16 cellular contexts compared by ENCODE assay signal in the genomic region with DNA sequence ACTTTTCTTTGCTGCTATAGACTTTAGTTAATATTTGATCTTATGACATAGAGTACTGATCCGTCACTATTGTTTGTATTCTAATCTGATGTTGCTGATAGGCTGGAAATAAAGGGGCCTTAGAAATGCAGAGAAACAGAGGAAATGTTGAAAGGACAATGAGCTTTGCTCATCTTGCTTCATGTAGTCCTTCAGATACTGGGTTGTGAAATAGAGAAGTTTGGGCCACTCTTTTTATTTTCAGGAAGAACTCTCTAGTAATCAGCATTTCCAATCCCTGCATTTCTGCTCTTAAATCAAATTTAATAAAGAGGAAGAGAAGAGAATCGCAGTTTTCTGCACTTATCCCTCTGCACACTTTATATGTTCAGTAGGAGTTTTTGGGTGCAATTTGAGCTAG.
DNase-seq lines count a peak whose midpoint lies in the region; ATAC-seq and TF ChIP-seq lines count a peak whose summit lies in the region.
"Had no signal": no experiment of that assay in that cellular context is flagged by ENCODE, and none has a peak within 500 bp of the region (broad histone marks: within the 10 kb centered on the region; RNA-seq: fewer than 3 reads in every experiment).

No MANE protein-coding gene starts in this region.

- H3K4me3 ChIP-seq in HL-60 (replicated peaks; ENCODE audit: insufficient read depth, low read length) (no peak overlapping the region), fibroblast of pulmonary artery (replicated peaks; ENCODE audit: low read depth, low read length) (no peak overlapping the region), neutrophil (ENCODE audit: low read depth in 1 of 2, low read length in 1 of 2) (peak overlapping the region in 1 of 2 experiments; percentile 8)

- H3K36me3 ChIP-seq in neutrophil: no peaks in the 10 kb centered on the region
- H3K36me3 ChIP-seq: BE2C had no signal

- H3K27me3 ChIP-seq in HL-60 (ENCODE audit: insufficient read depth, poor library complexity, severe bottlenecking): no peaks in the 10 kb centered on the region
- H3K27me3 ChIP-seq in neutrophil: peaks cover 36% of the 10 kb centered on the region
- H3K27me3 ChIP-seq: BE2C had no signal

- peak; percentile 38 to 56 for DNase-seq in HL-60 (ENCODE audit: low read depth in 1 of 2, low spot score in 1 of 2)
- DNase-seq in NOMO-1 (lab: John Stamatoyannopoulos, UW; ENCODE audit: unreplicated experiment in 2 of 2): peak; percentile 73 to 90
- DNase-seq in fibroblast of pulmonary artery (ENCODE audit: low read depth): peak; percentile 52
- no peak for DNase-seq in naive thymus-derived CD8-positive, alpha-beta T cell
- DNase-seq in activated CD4-positive, alpha-beta T cell treated with anti-CD3 and anti-CD28 coated beads, Interleukin-2, amount 50 U/mL, for 1 hour: no peak
- DNase-seq: BE2C; CD8-positive, alpha-beta memory T cell; NCI-H1092 treated with DMSO at 0.1 percent for 48 hours; NCI-H1694 treated with DMSO at 0.1 percent for 48 hours; NCI-H69; NK-92 treated with Interleukin-12 subunit alpha and Interleukin-12 subunit beta, amount 100 ng/mL, for 24 hours had no signal

- TF ChIP-seq CTCF in HL-60 (IDR thresholded peaks at IDR 0.05; ENCODE audit: insufficient read depth, low read length) (no peak), fibroblast of pulmonary artery (IDR thresholded peaks at IDR 0.05; ENCODE audit: low read length, missing control alignments) (no peak), neutrophil (IDR thresholded peaks at IDR 0.05) (no peak)

- H3K36me3 Mint-ChIP-seq in naive thymus-derived CD8-positive, alpha-beta T cell: no peaks in the 10 kb centered on the region
- H3K36me3 Mint-ChIP-seq: CD8-positive, alpha-beta memory T cell; IgD-negative memory B cell had no signal

- POLR2A ChIA-PET in naive thymus-derived CD8-positive, alpha-beta T cell (lab: Charles Lee): no interaction called here

- no peak overlapping the region for H3K4me3 Mint-ChIP-seq in naive thymus-derived CD8-positive, alpha-beta T cell
- H3K4me3 Mint-ChIP-seq: CD8-positive, alpha-beta memory T cell; IgD-negative memory B cell had no signal

- no peaks in the 10 kb centered on the region for H3K9me3 Mint-ChIP-seq in naive thymus-derived CD8-positive, alpha-beta T cell
- H3K9me3 Mint-ChIP-seq: IgD-negative memory B cell had no signal

- H3K9me3 ChIP-seq in neutrophil: no peaks in the 10 kb centered on the region
- H3K9me3 ChIP-seq: BE2C had no signal

- peaks cover 0 to 12% (median 2%) of the 10 kb centered on the region in 5 donors for H3K27me3 Mint-ChIP-seq in naive thymus-derived CD8-positive, alpha-beta T cell

- peak overlapping the region; percentile 29 for H3K27ac ChIP-seq in HL-60 (replicated peaks)
- H3K27ac ChIP-seq in neutrophil: peak overlapping the region; percentile 68

- peaks cover 0 to 3% (median 0%) of the 10 kb centered on the region in 4 donors for H3K4me1 Mint-ChIP-seq in naive thymus-derived CD8-positive, alpha-beta T cell
- H3K4me1 Mint-ChIP-seq: CD8-positive, alpha-beta memory T cell; IgD-negative memory B cell had no signal

- peaks cover 55 to 71% of the 10 kb centered on the region in 2 experiments for H3K4me1 ChIP-seq in neutrophil (ENCODE audit: control insufficient read depth in 1 of 2, insufficient read depth in 1 of 2, low read depth in 1 of 2, low read length in 1 of 2)
- H3K4me1 ChIP-seq: BE2C had no signal

- ATAC-seq in naive thymus-derived CD8-positive, alpha-beta T cell: no peak
- no peak for ATAC-seq in HG02852 (IDR thresholded peaks at IDR 0.05; ENCODE audit: unreplicated experiment)
- ATAC-seq: Panc1, Right ventricle myocardium inferior had no signal

- H3K27ac Mint-ChIP-seq in naive thymus-derived CD8-positive, alpha-beta T cell: no peak overlapping the region
- H3K27ac Mint-ChIP-seq: CD8-positive, alpha-beta memory T cell; IgD-negative memory B cell had no signal

Comparison
In these comparisons a context has a peak if more than half of its experiments do, and no peak if none do; other contexts are left out.
1. DNase-seq: peak in HL-60 (2 of 2), NOMO-1 (2 of 2) and fibroblast of pulmonary artery (single experiment); none in naive thymus-derived CD8-positive, alpha-beta T cell (0 of 10) and activated CD4-positive, alpha-beta T cell treated with anti-CD3 and anti-CD28 coated beads, Interleukin-2, amount 50 U/mL, for 1 hour (single experiment).